ENCODE assay signal across 1 cellular context in the genomic region with DNA sequence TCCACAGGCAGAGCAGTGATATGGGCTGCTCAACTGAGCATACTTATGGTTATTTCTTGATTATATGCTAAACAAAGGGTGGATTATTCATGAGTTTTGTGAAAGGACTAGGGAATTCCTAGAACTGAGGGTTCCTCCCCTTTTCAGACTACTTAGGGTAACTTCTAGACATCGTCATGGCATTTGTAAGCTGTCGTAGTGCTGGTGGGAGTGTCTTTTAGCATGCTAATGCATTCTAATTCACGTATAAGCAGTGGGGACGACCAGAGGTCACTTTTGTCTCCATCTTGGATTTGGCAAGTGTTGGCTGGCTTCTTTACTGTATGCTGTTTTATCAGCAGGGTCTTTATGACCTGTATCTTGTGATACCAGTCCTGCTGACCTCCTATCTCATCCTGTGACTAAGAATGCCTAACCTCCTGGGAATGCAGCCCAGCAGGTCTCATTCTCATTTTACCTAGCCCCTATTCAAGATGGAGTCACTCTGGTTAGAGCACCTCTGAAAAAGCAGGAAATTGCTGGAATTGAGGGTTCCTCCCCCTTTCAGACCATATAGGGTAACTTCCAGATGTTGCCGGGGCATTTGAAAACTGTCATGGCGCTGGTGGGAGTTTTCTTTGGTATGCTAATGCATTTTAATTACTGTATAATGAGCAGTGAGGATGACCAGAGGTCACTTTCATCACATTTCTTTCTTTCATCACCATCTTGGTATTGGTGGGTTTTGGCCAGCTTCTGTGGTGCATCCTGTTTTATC.
TF ChIP-seq lines count a peak whose summit lies in the region.

No MANE protein-coding gene starts in this region.

TF ChIP-seq in WTC11, 78 proteins besides CTCF, POLR2A, EP300 and RAD21 (continued from another document):
- TF ChIP-seq ZSCAN18 (CRISPR knock-in tag; IDR thresholded peaks at IDR 0.05), result peak; percentile 90; the same call in 1 of the 2 replicates
- no peak for TF ChIP-seq NFE2L1 (CRISPR knock-in tag; IDR thresholded peaks at IDR 0.05)
- TF ChIP-seq SMAD4 (CRISPR knock-in tag; IDR thresholded peaks at IDR 0.05), result no peak
- TF ChIP-seq ZMAT4 (CRISPR knock-in tag; IDR thresholded peaks at IDR 0.05), result no peak
- peak; percentile 44; the same call in 1 of the 2 replicates for TF ChIP-seq MXD4 (CRISPR knock-in tag; IDR thresholded peaks at IDR 0.05; ENCODE audit: borderline replicate concordance)
- TF ChIP-seq JUN (CRISPR knock-in tag; IDR thresholded peaks at IDR 0.05), result no peak
- no peak for TF ChIP-seq ZNF232 (CRISPR knock-in tag; IDR thresholded peaks at IDR 0.05)
- TF ChIP-seq ZNF396 (CRISPR knock-in tag; IDR thresholded peaks at IDR 0.05; ENCODE audit: borderline replicate concordance), result peak; percentile 83; the same call in 1 of the 2 replicates
- TF ChIP-seq OVOL2 (CRISPR knock-in tag; IDR thresholded peaks at IDR 0.05; ENCODE audit: borderline replicate concordance), result no peak
- peak; percentile 50; the same call in 1 of the 2 replicates for TF ChIP-seq ZNF423 (CRISPR knock-in tag; IDR thresholded peaks at IDR 0.05)
- TF ChIP-seq NR3C1 (CRISPR knock-in tag; conservative IDR thresholded peaks at IDR 0.05; ENCODE audit: low read depth), result no peak
- no peak for TF ChIP-seq HMGXB4 (CRISPR knock-in tag; IDR thresholded peaks at IDR 0.05)
- no peak for TF ChIP-seq ARID4B (CRISPR knock-in tag; IDR thresholded peaks at IDR 0.05; ENCODE audit: borderline replicate concordance)
